ENCODE assay signal across 20 cellular contexts in genomic region chr3:120280566-120280965, GRCh38. TPM values are rescaled to one million over a fixed set of nuclear protein-coding genes. Genes with fewer than 3 reads are reported as not detected.
"Had no signal": no experiment of that assay in that cellular context is flagged by ENCODE, and none has a peak within 500 bp of the region (broad histone marks: within the 10 kb centered on the region; RNA-seq: fewer than 3 reads in every experiment).

No MANE protein-coding gene starts in this region.

- H3K36me3 ChIP-seq: neutrophil, ovary, upper lobe of left lung had no signal

- H3K9me3 ChIP-seq: neutrophil, ovary, psoas muscle, upper lobe of left lung had no signal

- FAIRE-seq: TTC549 had no signal

- H3K79me2 ChIP-seq: hepatocyte had no signal

- H2AFZ ChIP-seq: hepatocyte had no signal

- H3K4me2 ChIP-seq: hepatocyte had no signal

- ATAC-seq: activated CD8-positive, alpha-beta T cell treated with anti-CD3 and anti-CD28 coated beads, Interleukin-2, amount 10 ng/mL, durations not matched to agents 7 days and 5 days; activated naive CD4-positive, alpha-beta T cell treated with anti-CD3 and anti-CD28 coated beads, Interleukin-2, amount 50 U/mL, for 72 hours; esophagus mucosa; natural killer cell treated with Interleukin-12 subunit alpha and Interleukin-12 subunit beta and Interleukin-15 and Interleukin-18, amount 100 ng/mL, for 72 hours; psoas muscle; right cardiac atrium; stimulated activated naive CD8-positive, alpha-beta T cell treated with anti-CD3 and anti-CD28 coated beads, Interleukin-15, Interleukin-2, amounts not matched to agents 100 U/mL and 50 U/mL, for 24 hours had no signal

- H3K27me3 ChIP-seq: ovary had no signal

- DNase-seq: activated CD4-positive, alpha-beta T cell treated with anti-CD3 and anti-CD28 coated beads for 1 hour; activated CD4-positive, alpha-beta T cell treated with anti-CD3 and anti-CD28 coated beads, Interleukin-2, amount 50 U/mL, for 1 hour; activated CD8-positive, alpha-beta T cell treated with anti-CD3 and anti-CD28 coated beads, Interleukin-2, amount 10 ng/mL, durations not matched to agents 7 days and 5 days; activated T-cell treated with anti-CD3 and anti-CD28 coated beads, Interleukin-2, amount 50 U/mL, for 1 hour; aorta; caudate nucleus; effector CD4-positive, alpha-beta T cell; foreskin melanocyte; ovary; psoas muscle; right cardiac atrium; stimulated activated CD4-positive, alpha-beta T cell treated with anti-CD3 and anti-CD28 coated beads, Interleukin-4, amount 100 ng/mL, for 4 hours; stimulated activated naive CD8-positive, alpha-beta T cell treated with anti-CD3 and anti-CD28 coated beads, Interleukin-15, Interleukin-2, amounts not matched to agents 100 U/mL and 50 U/mL, for 24 hours; upper lobe of left lung had no signal

- H3K4me3 ChIP-seq: hepatocyte, ovary, psoas muscle, upper lobe of left lung had no signal

- H3K27ac ChIP-seq: hepatocyte, neutrophil, ovary, psoas muscle, upper lobe of left lung had no signal

RNA-seq across cellular contexts. Expression of gene GPR156, which starts 4.5 kb away (rescaled TPM):
- total RNA-seq: activated CD8-positive, alpha-beta T cell treated with anti-CD3 and anti-CD28 coated beads, Interleukin-2, amount 10 ng/mL, durations not matched to agents 7 days and 5 days; activated naive CD4-positive, alpha-beta T cell treated with anti-CD3 and anti-CD28 coated beads, Interleukin-2, amount 50 U/mL, for 72 hours had no signal
- polyA plus RNA-seq: aorta had no signal
